18 cellular contexts compared by ENCODE assay signal in genomic region chr17:77841742-77842141, GRCh38.
DNase-seq lines count a peak whose midpoint lies in the region; ATAC-seq and TF ChIP-seq lines count a peak whose summit lies in the region.
"Had no signal": no experiment of that assay in that cellular context is flagged by ENCODE, and none has a peak within 500 bp of the region (broad histone marks: within the 10 kb centered on the region; RNA-seq: fewer than 3 reads in every experiment).

No MANE protein-coding gene starts in this region.

- H3K27ac Mint-ChIP-seq in activated T-cell treated with anti-CD3 and anti-CD28 coated beads, Interleukin-2, amount 50 U/mL, for 24 hours, result no peak overlapping the region
- H3K27ac Mint-ChIP-seq: mesothelial cell of epicardium; T-helper 1 cell treated with Interleukin-12 subunit alpha and Interleukin-12 subunit beta and Interleukin-4 antibody, amounts not matched to agents 30 μg/mL and 1 μg/mL, for 36 hours had no signal

- 49 to 73% (median 59%) methylated on average over 3 of the region's 3 CpGs for WGBS in heart left ventricle, 4 donors

- H3K27me3 Mint-ChIP-seq in activated T-cell treated with anti-CD3 and anti-CD28 coated beads, Interleukin-2, amount 50 U/mL, for 24 hours, result no peaks in the 10 kb centered on the region

- peak overlapping the region in 10 of 12 donors; percentile 25 to 89 (median 61) for H3K27ac ChIP-seq in heart left ventricle
- H3K27ac ChIP-seq: ascending aorta, esophagus muscularis mucosa, thoracic aorta, VCaP had no signal

- DNase-seq in activated T-cell treated with anti-CD3 and anti-CD28 coated beads, Interleukin-2, amount 50 U/mL, for 1 hour, result peak; percentile 7
- DNase-seq in activated T-cell treated with anti-CD3 and anti-CD28 coated beads, Interleukin-2, amount 50 U/mL, for 24 hours, result no peak
- peak; percentile 55 for DNase-seq in Jurkat, Clone E6-1 (ENCODE audit: low read depth, low spot score)
- DNase-seq in heart left ventricle, result no peak
- DNase-seq in sciatic nerve (ENCODE audit: low spot score), result peak; percentile 9
- no peak for DNase-seq in GM13977 (ENCODE audit: low spot score)
- DNase-seq in NCI-H187 (lab: John Stamatoyannopoulos, UW), result no peak
- DNase-seq in NCI-H2081 (lab: John Stamatoyannopoulos, UW), result no peak
- DNase-seq: cerebellar nuclear complex; effector CD8-positive, alpha-beta T cell; Karpas-422; NCI-H82 had no signal

- peaks cover 63% of the 10 kb centered on the region for H3K4me1 Mint-ChIP-seq in activated T-cell treated with anti-CD3 and anti-CD28 coated beads, Interleukin-2, amount 50 U/mL, for 24 hours (ENCODE audit: low read depth)
- H3K4me1 Mint-ChIP-seq: mesothelial cell of epicardium had no signal

- TF ChIP-seq POLR2A in heart left ventricle (IDR thresholded peaks at IDR 0.05), result no peak

- peaks cover 0 to 44% (median 35%) of the 10 kb centered on the region in 12 donors for H3K4me1 ChIP-seq in heart left ventricle
- H3K4me1 ChIP-seq: ascending aorta had no signal

- H3K9me3 Mint-ChIP-seq in activated T-cell treated with anti-CD3 and anti-CD28 coated beads, Interleukin-2, amount 50 U/mL, for 24 hours, result no peaks in the 10 kb centered on the region
- H3K9me3 Mint-ChIP-seq: mesothelial cell of epicardium had no signal

- no peaks in the 10 kb centered on the region for H3K27me3 ChIP-seq in heart left ventricle
- H3K27me3 ChIP-seq: ascending aorta, esophagus muscularis mucosa had no signal

- no peaks in the 10 kb centered on the region for H3K9me3 ChIP-seq in heart left ventricle
- H3K9me3 ChIP-seq: ascending aorta, esophagus muscularis mucosa, thoracic aorta had no signal

- intact Hi-C loops in heart left ventricle (cut with DNase I) (loop anchor here in 1 of 10 donors (10.0 kb wide), 1 partner anchor 47 kb away; no protein-coding TSS in a partner anchor), sciatic nerve (cut with DNase I) (no loop called here)

- TF ChIP-seq CTCF in heart left ventricle (IDR thresholded peaks at IDR 0.05) (no peak), GM13977 (IDR thresholded peaks at IDR 0.05; ENCODE audit: extremely low read depth, insufficient read depth, missing control alignments) (no peak)

- no peak overlapping the region for H3K4me3 ChIP-seq in Jurkat, Clone E6-1 (ENCODE audit: low read length)
- no peak overlapping the region for H3K4me3 ChIP-seq in heart left ventricle
- H3K4me3 ChIP-seq: ascending aorta, esophagus muscularis mucosa, thoracic aorta had no signal

- H3K4me3 Mint-ChIP-seq in activated T-cell treated with anti-CD3 and anti-CD28 coated beads, Interleukin-2, amount 50 U/mL, for 24 hours, result no peak overlapping the region
- H3K4me3 Mint-ChIP-seq: mesothelial cell of epicardium; T-helper 1 cell treated with Interleukin-12 subunit alpha and Interleukin-12 subunit beta and Interleukin-4 antibody, amounts not matched to agents 30 μg/mL and 1 μg/mL, for 36 hours had no signal

- in situ Hi-C loops in GM13977 (cut with MboI; ENCODE audit: low pct_unique_long_range_greater_than_20kb, low sequenced_read_pairs, unreplicated experiment), result no loop called here

- ATAC-seq in heart left ventricle (peak; percentile 63 to 83 (median 78)), sciatic nerve (no peak)

- no peaks in the 10 kb centered on the region for H3K36me3 ChIP-seq in heart left ventricle
- H3K36me3 ChIP-seq: ascending aorta, esophagus muscularis mucosa, thoracic aorta had no signal

- H3K36me3 Mint-ChIP-seq in activated T-cell treated with anti-CD3 and anti-CD28 coated beads, Interleukin-2, amount 50 U/mL, for 24 hours (ENCODE audit: low read depth), result no peaks in the 10 kb centered on the region
- H3K36me3 Mint-ChIP-seq: mesothelial cell of epicardium had no signal

Comparison
In these comparisons a context has a peak if more than half of its experiments do, and no peak if none do; other contexts are left out.
1. DNase-seq: peak in activated T-cell treated with anti-CD3 and anti-CD28 coated beads, Interleukin-2, amount 50 U/mL, for 1 hour (single experiment), Jurkat, Clone E6-1 (single experiment) and sciatic nerve (single experiment); none in activated T-cell treated with anti-CD3 and anti-CD28 coated beads, Interleukin-2, amount 50 U/mL, for 24 hours (single experiment), heart left ventricle (0 of 5), GM13977 (single experiment), NCI-H187 (0 of 2) and NCI-H2081 (0 of 2).